In genomic region chr10:68284007-68284406, GRCh38 we compare ENCODE assay signal across 25 cellular contexts. TPM values are rescaled to one million over a fixed set of nuclear protein-coding genes. Genes with fewer than 3 reads are reported as not detected.
"Had no signal": no experiment of that assay in that cellular context is flagged by ENCODE, and none has a peak within 500 bp of the region (broad histone marks: within the 10 kb centered on the region; RNA-seq: fewer than 3 reads in every experiment).

No MANE protein-coding gene starts in this region.

- ATAC-seq: activated T-cell treated with anti-CD3 and anti-CD28 coated beads, Interleukin-2, amount 50 U/mL, for 72 hours; left lobe of liver; T-cell had no signal

- FAIRE-seq: colon had no signal

- H3K36me3 Mint-ChIP-seq: activated naive CD4-positive, alpha-beta T cell treated with anti-CD3 and anti-CD28 coated beads, Interleukin-2, amount 50 U/mL, for 24 hours; T-cell had no signal

- H3K27ac Mint-ChIP-seq: activated CD4-positive, alpha-beta T cell treated with anti-CD3 and anti-CD28 coated beads, Interleukin-2, amount 10 ng/mL, durations not matched to agents 7 days and 5 days; activated naive CD4-positive, alpha-beta T cell treated with anti-CD3 and anti-CD28 coated beads, Interleukin-2, amount 50 U/mL, for 24 hours; activated T-cell treated with anti-CD3 and anti-CD28 coated beads, Interleukin-2, amount 50 U/mL, for 72 hours; endodermal cell; stimulated activated naive CD8-positive, alpha-beta T cell treated with anti-CD3 and anti-CD28 coated beads, Interleukin-15, Interleukin-2, amounts not matched to agents 100 ng/mL and 50 ng/mL, for 24 hours; T-cell had no signal

- H3K36me3 ChIP-seq: neutrophil, suprapubic skin, vagina had no signal

- H3K9ac ChIP-seq: SK-N-SH had no signal

- H3K4me1 Mint-ChIP-seq: activated CD4-positive, alpha-beta T cell treated with anti-CD3 and anti-CD28 coated beads, Interleukin-2, amount 10 ng/mL, durations not matched to agents 7 days and 5 days; endodermal cell; T-cell had no signal

- H3K9me3 ChIP-seq: neutrophil, SK-N-SH, suprapubic skin, vagina had no signal

- H3K27ac ChIP-seq: epithelial cell of prostate, neutrophil, skin epidermis, suprapubic skin, vagina had no signal

- H3K4me3 Mint-ChIP-seq: activated CD4-positive, alpha-beta T cell treated with anti-CD3 and anti-CD28 coated beads, Interleukin-2, amount 10 ng/mL, durations not matched to agents 7 days and 5 days; activated naive CD4-positive, alpha-beta T cell treated with anti-CD3 and anti-CD28 coated beads, Interleukin-2, amount 50 U/mL, for 24 hours; activated T-cell treated with anti-CD3 and anti-CD28 coated beads, Interleukin-2, amount 50 U/mL, for 72 hours; endodermal cell; stimulated activated naive CD8-positive, alpha-beta T cell treated with anti-CD3 and anti-CD28 coated beads, Interleukin-15, Interleukin-2, amounts not matched to agents 100 ng/mL and 50 ng/mL, for 24 hours; T-cell had no signal

- DNase-seq: activated CD4-positive, alpha-beta T cell treated with anti-CD3 and anti-CD28 coated beads, Interleukin-2, amount 10 ng/mL, durations not matched to agents 7 days and 5 days; activated CD8-positive, alpha-beta memory T cell treated with anti-CD3 and anti-CD28 coated beads for 24 hours; activated CD8-positive, alpha-beta memory T cell treated with anti-CD3 and anti-CD28 coated beads, Interleukin-2, amount 50 U/mL, for 48 hours; activated effector memory CD4-positive, alpha-beta T cell treated with anti-CD3 and anti-CD28 coated beads, Interleukin-2, amount 50 U/mL, for 16 hours; activated T-cell treated with anti-CD3 and anti-CD28 coated beads, Interleukin-2, amount 50 U/mL, for 72 hours; endodermal cell; foreskin melanocyte; hypothalamus; islet precursor cell; midbrain; SK-N-SH; T-cell; T1000; trophoblast cell had no signal

- H3K4me3 ChIP-seq: lung, skin epidermis, suprapubic skin, vagina had no signal

- H3K27me3 ChIP-seq: neutrophil, suprapubic skin, vagina had no signal

- H3K4me2 ChIP-seq: SK-N-SH had no signal

- H3K27me3 Mint-ChIP-seq: activated CD4-positive, alpha-beta T cell treated with anti-CD3 and anti-CD28 coated beads, Interleukin-2, amount 10 ng/mL, durations not matched to agents 7 days and 5 days; activated naive CD4-positive, alpha-beta T cell treated with anti-CD3 and anti-CD28 coated beads, Interleukin-2, amount 50 U/mL, for 24 hours; stimulated activated naive CD8-positive, alpha-beta T cell treated with anti-CD3 and anti-CD28 coated beads, Interleukin-15, Interleukin-2, amounts not matched to agents 100 ng/mL and 50 ng/mL, for 24 hours; T-cell had no signal

- H3K9me3 Mint-ChIP-seq: activated naive CD4-positive, alpha-beta T cell treated with anti-CD3 and anti-CD28 coated beads, Interleukin-2, amount 50 U/mL, for 24 hours; activated T-cell treated with anti-CD3 and anti-CD28 coated beads, Interleukin-2, amount 50 U/mL, for 72 hours; stimulated activated naive CD8-positive, alpha-beta T cell treated with anti-CD3 and anti-CD28 coated beads, Interleukin-15, Interleukin-2, amounts not matched to agents 100 ng/mL and 50 ng/mL, for 24 hours; T-cell had no signal

- H3K4me1 ChIP-seq: suprapubic skin, vagina had no signal

RNA-seq across cellular contexts. Expression of gene ATOH7, which starts 52.1 kb away (rescaled TPM):
- total RNA-seq: activated CD4-positive, alpha-beta T cell treated with anti-CD3 and anti-CD28 coated beads, Interleukin-2, amount 10 ng/mL, durations not matched to agents 7 days and 5 days; activated T-cell treated with anti-CD3 and anti-CD28 coated beads, Interleukin-2, amount 50 U/mL, for 72 hours; cardiac septum; lung; suprapubic skin; T-cell; vagina had no signal
